In the genomic region with DNA sequence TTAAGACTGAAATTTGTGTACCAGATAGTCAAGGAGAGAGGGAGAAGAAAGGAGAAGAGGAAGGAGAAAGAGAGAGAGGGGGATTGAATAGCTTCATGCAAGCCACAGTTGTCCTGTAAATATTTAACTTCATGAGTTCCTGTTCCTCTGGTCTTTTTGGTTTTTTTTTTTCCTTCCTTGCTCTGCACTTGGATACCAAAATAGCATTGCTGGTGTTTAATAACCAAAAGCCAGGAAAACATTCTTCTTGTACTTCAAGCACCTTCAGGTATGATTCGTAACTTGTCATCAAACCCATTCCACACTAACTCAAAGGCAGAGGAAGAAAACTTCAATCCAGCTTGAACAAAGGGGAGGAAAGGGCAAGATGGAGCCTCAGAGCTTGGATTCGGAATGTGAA, we compare ENCODE assay signal across 26 cellular contexts. TPM values are rescaled to one million over a fixed set of nuclear protein-coding genes. Genes with fewer than 3 reads are reported as not detected.
"Had no signal": no experiment of that assay in that cellular context is flagged by ENCODE, and none has a peak within 500 bp of the region (broad histone marks: within the 10 kb centered on the region; RNA-seq: fewer than 3 reads in every experiment).

No MANE protein-coding gene starts in this region.

- H3K4me3 ChIP-seq: cardiac muscle cell, colonic mucosa, gastrocnemius medialis, hepatocyte, lower lobe of right lung, pancreas, prostate gland, suprapubic skin, tibial artery had no signal

- H2AFZ ChIP-seq: hepatocyte had no signal

- H3K9me3 ChIP-seq: colonic mucosa, gastrocnemius medialis, lower lobe of right lung, neutrophil, pancreas, prostate gland, suprapubic skin had no signal

- FAIRE-seq: keratinocyte, pancreas had no signal

- H3K79me2 ChIP-seq: hepatocyte had no signal

- H3K4me2 ChIP-seq: hepatocyte had no signal

- H3K27ac ChIP-seq: cardiac muscle cell, colonic mucosa, gastrocnemius medialis, hepatocyte, lower lobe of right lung, neutrophil, prostate gland, suprapubic skin, tibial artery had no signal

- H3K4me1 ChIP-seq: colonic mucosa, gastrocnemius medialis, lower lobe of right lung, pancreas, prostate gland, suprapubic skin, tibial artery had no signal

- H3K27me3 ChIP-seq: colonic mucosa, gastrocnemius medialis, pancreas had no signal

- ATAC-seq: activated CD4-positive, alpha-beta T cell treated with anti-CD3 and anti-CD28 coated beads for 36 hours; activated CD8-positive, alpha-beta memory T cell treated with anti-CD3 and anti-CD28 coated beads, Interleukin-2, amount 10 ng/mL, durations not matched to agents 7 days and 5 days; activated CD8-positive, alpha-beta T cell treated with anti-CD3 and anti-CD28 coated beads, Interleukin-2, amount 10 ng/mL, durations not matched to agents 7 days and 5 days; gastrocnemius medialis; left lobe of liver; lower lobe of right lung had no signal

- DNase-seq: activated CD4-positive, alpha-beta T cell treated with anti-CD3 and anti-CD28 coated beads for 36 hours; activated CD4-positive, CD25-positive, alpha-beta regulatory T cell; activated CD8-positive, alpha-beta memory T cell treated with anti-CD3 and anti-CD28 coated beads, Interleukin-2, amount 10 ng/mL, durations not matched to agents 7 days and 5 days; activated CD8-positive, alpha-beta T cell treated with anti-CD3 and anti-CD28 coated beads, Interleukin-2, amount 10 ng/mL, durations not matched to agents 7 days and 5 days; activated effector memory CD4-positive, alpha-beta T cell treated with Interleukin-2 at 50 U/mL for 16 hours; activated naive CD4-positive, alpha-beta T cell treated with Interleukin-2 at 50 U/mL for 16 hours; anterior cingulate cortex; cerebellar nuclear complex; colonic mucosa; effector CD8-positive, alpha-beta T cell; erythroblast; gastrocnemius medialis; lower lobe of right lung; pancreas; stimulated activated CD4-positive, alpha-beta T cell treated with anti-CD3 and anti-CD28 coated beads, Interleukin-15, amount 100 ng/mL, for 24 hours; stimulated activated CD4-positive, alpha-beta T cell treated with anti-CD3 and anti-CD28 coated beads, Interleukin-2, amount 100 ng/mL, for 24 hours; stimulated activated naive CD4-positive, alpha-beta T cell; T-helper 2 cell; tibial artery had no signal

- H3K36me3 ChIP-seq: cardiac muscle cell, colonic mucosa, gastrocnemius medialis, lower lobe of right lung, neutrophil, pancreas, prostate gland, suprapubic skin, tibial artery had no signal

RNA-seq across cellular contexts. Expression of gene PROM1, which starts 6.5 kb away (rescaled TPM):
- total RNA-seq: activated CD8-positive, alpha-beta memory T cell treated with anti-CD3 and anti-CD28 coated beads, Interleukin-2, amount 10 ng/mL, durations not matched to agents 7 days and 5 days; activated CD8-positive, alpha-beta T cell treated with anti-CD3 and anti-CD28 coated beads, Interleukin-2, amount 10 ng/mL, durations not matched to agents 7 days and 5 days had no signal
- polyA plus RNA-seq: keratinocyte had no signal
